ENCODE assay signal across 11 cellular contexts in the genomic region with DNA sequence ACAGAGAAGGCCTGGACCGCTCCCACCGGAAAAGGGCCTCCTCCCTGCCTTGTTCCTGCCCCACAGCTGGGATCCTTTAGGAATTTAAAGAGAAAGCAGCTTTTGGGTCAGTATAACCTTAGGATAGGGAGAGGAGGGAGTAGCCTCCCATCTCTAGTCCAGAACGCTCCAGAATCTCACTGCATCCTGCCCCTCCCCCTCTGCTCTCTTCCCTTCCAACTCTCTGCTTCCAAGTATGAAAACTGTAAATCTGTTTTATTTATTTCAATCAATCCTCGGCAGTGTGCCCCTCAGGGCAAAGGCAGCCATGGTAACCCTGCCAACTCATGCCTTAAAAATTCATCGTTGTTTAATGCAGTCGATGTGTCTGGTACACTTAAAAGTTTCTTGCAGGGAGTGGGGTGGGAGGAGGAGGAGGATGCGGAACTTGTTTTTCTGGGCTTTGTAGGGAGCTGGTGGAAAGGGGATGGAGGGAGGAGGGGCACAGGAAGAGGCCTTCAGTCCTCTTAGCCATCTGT. TPM values are rescaled to one million over a fixed set of nuclear protein-coding genes. Genes with fewer than 3 reads are reported as not detected.
DNase-seq lines count a peak whose midpoint lies in the region; ATAC-seq and TF ChIP-seq lines count a peak whose summit lies in the region.
"Had no signal": no experiment of that assay in that cellular context is flagged by ENCODE, and none has a peak within 500 bp of the region (broad histone marks: within the 10 kb centered on the region; RNA-seq: fewer than 3 reads in every experiment).

No MANE protein-coding gene starts in this region.

- H3K27me3 ChIP-seq in colonic mucosa (no peaks in the 10 kb centered on the region), MM.1S (replicated peaks; ENCODE audit: insufficient read depth, low read length) (no peaks in the 10 kb centered on the region)

- H3K9ac ChIP-seq in colonic mucosa (ENCODE audit: low read depth in 2 of 2, low read length in 2 of 2) (peak overlapping the region in 1 of 2 donors; percentile 19), MM.1S (ENCODE audit: low read length) (no peak overlapping the region)

- no peak overlapping the region for H3K4me3 Mint-ChIP-seq in stimulated activated naive CD8-positive, alpha-beta T cell treated with anti-CD3 and anti-CD28 coated beads, Interleukin-15, amount 100 ng/mL, for 72 hours
- no peak overlapping the region for H3K4me3 Mint-ChIP-seq in mesothelial cell of epicardium

- H3K9me3 ChIP-seq in colonic mucosa (no peaks in the 10 kb centered on the region), MM.1S (replicated peaks; ENCODE audit: insufficient read depth, low read length) (no peaks in the 10 kb centered on the region)

- H3K9me3 Mint-ChIP-seq in stimulated activated naive CD8-positive, alpha-beta T cell treated with anti-CD3 and anti-CD28 coated beads, Interleukin-15, amount 100 ng/mL, for 72 hours = no peaks in the 10 kb centered on the region
- H3K9me3 Mint-ChIP-seq in mesothelial cell of epicardium = no peaks in the 10 kb centered on the region

- H3K36me3 Mint-ChIP-seq in mesothelial cell of epicardium = no peaks in the 10 kb centered on the region

- H3K27me3 Mint-ChIP-seq in stimulated activated naive CD8-positive, alpha-beta T cell treated with anti-CD3 and anti-CD28 coated beads, Interleukin-15, amount 100 ng/mL, for 72 hours = no peaks in the 10 kb centered on the region
- H3K27me3 Mint-ChIP-seq in mesothelial cell of epicardium (ENCODE audit: low read depth) = no peaks in the 10 kb centered on the region

- in situ Hi-C loops in G401 (cut with HindIII; ENCODE audit: low sequenced_read_pairs) = no loop called here

- H3K9me2 ChIP-seq in MM.1S (replicated peaks; ENCODE audit: insufficient read depth, low read length) = no peaks in the 10 kb centered on the region

- peak overlapping the region; percentile 28 to 56 for H3K27ac Mint-ChIP-seq in stimulated activated naive CD8-positive, alpha-beta T cell treated with anti-CD3 and anti-CD28 coated beads, Interleukin-15, amount 100 ng/mL, for 72 hours
- peak overlapping the region; percentile 96 for H3K27ac Mint-ChIP-seq in mesothelial cell of epicardium

- DNase-seq in stimulated activated naive CD8-positive, alpha-beta T cell treated with anti-CD3 and anti-CD28 coated beads, Interleukin-15, amount 100 ng/mL, for 72 hours = no peak
- no peak for DNase-seq in stimulated activated naive CD8-positive, alpha-beta T cell treated with anti-CD3 and anti-CD28 coated beads, Interleukin-15, Interleukin-2, amounts not matched to agents 100 U/mL and 50 U/mL, for 24 hours
- DNase-seq in colonic mucosa (no peak), mesothelial cell of epicardium (ENCODE audit: low spot score in 2 of 2, unreplicated experiment in 2 of 2) (peak in 1 of 2 experiments; percentile 69), NCI-H82 treated with DMSO at 0.1 percent for 48 hours (lab: John Stamatoyannopoulos, UW; ENCODE audit: unreplicated experiment) (no peak), MM.1S (no peak), G401 (ENCODE audit: low spot score) (no peak)
- DNase-seq: AML-193; effector memory CD4-positive, alpha-beta T cell; NCI-H2227 treated with DMSO at 0.1 percent for 48 hours had no signal

- H3K36me3 ChIP-seq in colonic mucosa (no peaks in the 10 kb centered on the region), MM.1S (replicated peaks; ENCODE audit: insufficient read depth, low read length) (no peaks in the 10 kb centered on the region)

- H3K27ac ChIP-seq in colonic mucosa (peak overlapping the region; percentile 44), MM.1S (ENCODE audit: low read length) (no peak overlapping the region)

- intact Hi-C loops in colonic mucosa (cut with DNase I) = no loop called here

- peaks cover 21% of the 10 kb centered on the region for H3K4me1 Mint-ChIP-seq in stimulated activated naive CD8-positive, alpha-beta T cell treated with anti-CD3 and anti-CD28 coated beads, Interleukin-15, amount 100 ng/mL, for 72 hours
- peaks cover 53% of the 10 kb centered on the region for H3K4me1 Mint-ChIP-seq in mesothelial cell of epicardium

- H3F3A ChIP-seq in MM.1S (ENCODE audit: insufficient read depth, low read length) = no peaks in the 10 kb centered on the region

- H3K4me3 ChIP-seq in colonic mucosa = no peak overlapping the region
- H3K4me3 ChIP-seq in MM.1S (ENCODE audit: low read length) = no peak overlapping the region

- TF ChIP-seq CTCF in colonic mucosa (IDR thresholded peaks at IDR 0.05) = no peak
- TF ChIP-seq CTCF in mesothelial cell of epicardium (IDR thresholded peaks at IDR 0.05; ENCODE audit: unreplicated experiment) = no peak
- no peak for TF ChIP-seq CTCF in MM.1S (IDR thresholded peaks at IDR 0.05; ENCODE audit: low read length)

- no peak for ATAC-seq in stimulated activated naive CD8-positive, alpha-beta T cell treated with anti-CD3 and anti-CD28 coated beads, Interleukin-15, amount 100 ng/mL, for 72 hours
- no peak for ATAC-seq in stimulated activated naive CD8-positive, alpha-beta T cell treated with anti-CD3 and anti-CD28 coated beads, Interleukin-15, Interleukin-2, amounts not matched to agents 100 U/mL and 50 U/mL, for 24 hours
- ATAC-seq in GM18861 (IDR thresholded peaks at IDR 0.05; ENCODE audit: unreplicated experiment) = no peak

- H2AFZ ChIP-seq in MM.1S (ENCODE audit: low read length) = no peak overlapping the region

- no peaks in the 10 kb centered on the region for H3K79me2 ChIP-seq in MM.1S (ENCODE audit: low read length)

- H3K4me2 ChIP-seq in MM.1S (ENCODE audit: low read depth, low read length) = no peak overlapping the region

- no peaks in the 10 kb centered on the region for H4K20me1 ChIP-seq in MM.1S (ENCODE audit: insufficient read depth, low read length)

- H3K4me1 ChIP-seq in colonic mucosa = no peaks in the 10 kb centered on the region
- no peaks in the 10 kb centered on the region for H3K4me1 ChIP-seq in MM.1S (ENCODE audit: low read length)

RNA-seq across cellular contexts. Expression of gene MTSS2, which starts 21.2 kb away (rescaled TPM):
- total RNA-seq in colonic mucosa (10 to 100 TPM; 15.5 to 25.3 TPM), mesothelial cell of epicardium (100 to 104 TPM (median 102 TPM) in 3 replicates)
- total RNA-seq in G401 (2014; rRNA removed; shearing (Covaris generic)) = 15.6 and 46.7 TPM in 2 replicates
